ENCODE assay signal across 10 cellular contexts in genomic region chr10:133160813-133161471, GRCh38. TPM values are rescaled to one million over a fixed set of nuclear protein-coding genes. Genes with fewer than 3 reads are reported as not detected.
A peak's percentile ranks its signal among the peaks of the same experiment; 100 is the strongest.
DNase-seq lines count a peak whose midpoint lies in the region; ATAC-seq and TF ChIP-seq lines count a peak whose summit lies in the region.
"Had no signal": no experiment of that assay in that cellular context is flagged by ENCODE, and none has a peak within 500 bp of the region (broad histone marks: within the 10 kb centered on the region; RNA-seq: fewer than 3 reads in every experiment).

No MANE protein-coding gene starts in this region.

- no peak overlapping the region for H3K27ac ChIP-seq in mesodermal cell (ENCODE audit: low read depth, low read length, severe bottlenecking)
- H3K27ac ChIP-seq in thyroid gland = no peak overlapping the region

- peak overlapping the region; percentile 5 for H3K4me3 Mint-ChIP-seq in activated CD8-positive, alpha-beta T cell treated with anti-CD3 and anti-CD28 coated beads for 36 hours
- no peak overlapping the region for H3K4me3 Mint-ChIP-seq in activated CD8-positive, alpha-beta T cell treated with anti-CD3 and anti-CD28 coated beads, Interleukin-2, amount 10 ng/mL, durations not matched to agents 7 days and 5 days
- peak overlapping the region; percentile 41 for H3K4me3 Mint-ChIP-seq in chondrocyte (ENCODE audit: unreplicated experiment)

- no peaks in the 10 kb centered on the region for H3K9me3 Mint-ChIP-seq in activated CD8-positive, alpha-beta T cell treated with anti-CD3 and anti-CD28 coated beads for 36 hours
- H3K9me3 Mint-ChIP-seq in activated CD8-positive, alpha-beta T cell treated with anti-CD3 and anti-CD28 coated beads, Interleukin-2, amount 10 ng/mL, durations not matched to agents 7 days and 5 days (ENCODE audit: insufficient read depth) = no peaks in the 10 kb centered on the region
- no peaks in the 10 kb centered on the region for H3K9me3 Mint-ChIP-seq in chondrocyte (ENCODE audit: low read depth)

- H3K4me1 ChIP-seq in mesodermal cell (ENCODE audit: control insufficient read depth, insufficient read depth, low read length, poor library complexity, severe bottlenecking) (peaks cover 22% of the 10 kb centered on the region), thyroid gland (peaks cover 9 to 27% of the 10 kb centered on the region in 2 donors)

- H3K9me3 ChIP-seq in mesodermal cell (ENCODE audit: control insufficient read depth, low read length) (no peaks in the 10 kb centered on the region), thyroid gland (no peaks in the 10 kb centered on the region)

- peaks cover 12% of the 10 kb centered on the region for H3K27me3 Mint-ChIP-seq in activated CD8-positive, alpha-beta T cell treated with anti-CD3 and anti-CD28 coated beads for 36 hours
- H3K27me3 Mint-ChIP-seq in activated CD8-positive, alpha-beta T cell treated with anti-CD3 and anti-CD28 coated beads, Interleukin-2, amount 10 ng/mL, durations not matched to agents 7 days and 5 days (ENCODE audit: low read depth) = peaks cover 12% of the 10 kb centered on the region
- H3K27me3 Mint-ChIP-seq in chondrocyte (ENCODE audit: low read depth) = peaks cover 22% of the 10 kb centered on the region

- peaks cover 2% of the 10 kb centered on the region for H3K4me1 Mint-ChIP-seq in activated CD8-positive, alpha-beta T cell treated with anti-CD3 and anti-CD28 coated beads for 36 hours (ENCODE audit: low read depth)
- no peaks in the 10 kb centered on the region for H3K4me1 Mint-ChIP-seq in activated CD8-positive, alpha-beta T cell treated with anti-CD3 and anti-CD28 coated beads, Interleukin-2, amount 10 ng/mL, durations not matched to agents 7 days and 5 days (ENCODE audit: low read depth)
- H3K4me1 Mint-ChIP-seq in chondrocyte (ENCODE audit: low read depth) = no peaks in the 10 kb centered on the region

- ATAC-seq in activated CD8-positive, alpha-beta T cell treated with anti-CD3 and anti-CD28 coated beads for 36 hours = no peak
- no peak for ATAC-seq in activated CD8-positive, alpha-beta T cell treated with anti-CD3 and anti-CD28 coated beads, Interleukin-2, amount 10 ng/mL, durations not matched to agents 7 days and 5 days

- no peak overlapping the region for H3K27ac Mint-ChIP-seq in activated CD8-positive, alpha-beta T cell treated with anti-CD3 and anti-CD28 coated beads for 36 hours
- H3K27ac Mint-ChIP-seq in activated CD8-positive, alpha-beta T cell treated with anti-CD3 and anti-CD28 coated beads, Interleukin-2, amount 10 ng/mL, durations not matched to agents 7 days and 5 days = no peak overlapping the region
- no peak overlapping the region for H3K27ac Mint-ChIP-seq in chondrocyte (ENCODE audit: unreplicated experiment)

- no peaks in the 10 kb centered on the region for H3K36me3 Mint-ChIP-seq in activated CD8-positive, alpha-beta T cell treated with anti-CD3 and anti-CD28 coated beads for 36 hours (ENCODE audit: low read depth)
- no peaks in the 10 kb centered on the region for H3K36me3 Mint-ChIP-seq in activated CD8-positive, alpha-beta T cell treated with anti-CD3 and anti-CD28 coated beads, Interleukin-2, amount 10 ng/mL, durations not matched to agents 7 days and 5 days (ENCODE audit: low read depth)
- no peaks in the 10 kb centered on the region for H3K36me3 Mint-ChIP-seq in chondrocyte (ENCODE audit: low read depth)

- 9 to 21% methylated on average over 13 to 25 of the region's 29 CpGs for WGBS in mesodermal cell (ENCODE audit: insufficient coverage in 2 of 2), 2 experiments
- WGBS in thyroid gland, 2 donors = 4 to 6% methylated on average over 12 to 13 of the region's 29 CpGs

- intact Hi-C loops in activated CD8-positive, alpha-beta T cell treated with anti-CD3 and anti-CD28 coated beads for 36 hours (cut with micrococcal nuclease) = no loop called here
- intact Hi-C loops in thyroid gland (cut with DNase I) = no loop called here

- POLR2A ChIA-PET in activated CD8-positive, alpha-beta T cell treated with anti-CD3 and anti-CD28 coated beads for 36 hours (lab: Charles Lee) = no interaction called here
- POLR2A ChIA-PET in activated CD8-positive, alpha-beta T cell treated with anti-CD3 and anti-CD28 coated beads, Interleukin-2, amount 10 ng/mL, durations not matched to agents 7 days and 5 days (lab: Charles Lee) = no interaction called here

- H3K27me3 ChIP-seq in thyroid gland = no peaks in the 10 kb centered on the region

- no peaks in the 10 kb centered on the region for H3K36me3 ChIP-seq in mesodermal cell (ENCODE audit: control insufficient read depth, insufficient read depth, low read length)
- no peaks in the 10 kb centered on the region for H3K36me3 ChIP-seq in thyroid gland

- TF ChIP-seq POLR2A in thyroid gland (IDR thresholded peaks at IDR 0.05) = no peak

- no peak for DNase-seq in activated CD8-positive, alpha-beta T cell treated with anti-CD3 and anti-CD28 coated beads for 36 hours
- no peak for DNase-seq in activated CD8-positive, alpha-beta T cell treated with anti-CD3 and anti-CD28 coated beads, Interleukin-2, amount 10 ng/mL, durations not matched to agents 7 days and 5 days
- peak; percentile 50 for DNase-seq in chondrocyte (ENCODE audit: low spot score)
- DNase-seq in thyroid gland = no peak
- DNase-seq in DMS79 treated with DMSO at 0.1 percent for 48 hours (lab: John Stamatoyannopoulos, UW) = no peak
- DNase-seq in NCI-H2029 treated with DMSO at 0.1 percent for 48 hours (lab: John Stamatoyannopoulos, UW) = no peak
- DNase-seq in NCI-H1436 (lab: John Stamatoyannopoulos, UW) = no peak
- DNase-seq: effector CD4-positive, alpha-beta T cell; stimulated activated CD4-positive, alpha-beta T cell treated with anti-CD3 and anti-CD28 coated beads, Interleukin-15, amount 100 ng/mL, for 24 hours had no signal

- no peak for TF ChIP-seq CTCF in activated CD8-positive, alpha-beta T cell treated with anti-CD3 and anti-CD28 coated beads for 36 hours (IDR thresholded peaks at IDR 0.05)
- TF ChIP-seq CTCF in chondrocyte (IDR thresholded peaks at IDR 0.05) (no peak), thyroid gland (IDR thresholded peaks at IDR 0.05) (no peak)

- CTCF ChIA-PET in activated CD8-positive, alpha-beta T cell treated with anti-CD3 and anti-CD28 coated beads for 36 hours (lab: Charles Lee) = interaction anchor here (1.0 kb wide), 1 partner anchor 119 kb away, joined by 3 read pairs; no protein-coding TSS in a partner anchor
- CTCF ChIA-PET in activated CD8-positive, alpha-beta T cell treated with anti-CD3 and anti-CD28 coated beads, Interleukin-2, amount 10 ng/mL, durations not matched to agents 7 days and 5 days (lab: Charles Lee) = no interaction called here

- peak overlapping the region; percentile 63 for H3K4me3 ChIP-seq in mesodermal cell (ENCODE audit: extremely low read depth, insufficient read depth, low read length, poor library complexity, severe bottlenecking)
- peak overlapping the region; percentile 45 to 53 (median 47) for H3K4me3 ChIP-seq in thyroid gland (replicated peaks in 1 of 3)

RNA-seq across cellular contexts. Expression of gene KNDC1, which starts 0.9 kb away (rescaled TPM):
- not detected for total RNA-seq in activated CD8-positive, alpha-beta T cell treated with anti-CD3 and anti-CD28 coated beads for 36 hours
- under 1 TPM; 0.21 to 0.32 TPM for total RNA-seq in activated CD8-positive, alpha-beta T cell treated with anti-CD3 and anti-CD28 coated beads, Interleukin-2, amount 10 ng/mL, durations not matched to agents 7 days and 5 days
- 0.24 to 0.72 TPM (median 0.55 TPM) in 3 replicates for total RNA-seq in chondrocyte
- 6.2 TPM for polyA plus RNA-seq in mesodermal cell (2013, experiment 1 of 2)
- 3.0 TPM for polyA plus RNA-seq in mesodermal cell (2013, experiment 2 of 2)
- total RNA-seq in thyroid gland = 1 to 10 TPM; 2.1 to 9.3 (median 3.5) TPM
